Comparison of ENCODE assay signal across 8 cellular contexts in genomic region chr16:14285542-14286380, GRCh38.
A peak's percentile ranks its signal among the peaks of the same experiment; 100 is the strongest.
DNase-seq lines count a peak whose midpoint lies in the region; ATAC-seq lines count a peak whose summit lies in the region.

No MANE protein-coding gene starts in this region.

- ATAC-seq in GM18909 (IDR thresholded peaks at IDR 0.05; ENCODE audit: poor library complexity, unreplicated experiment) (peak; percentile 79), HG03175 (IDR thresholded peaks at IDR 0.05; ENCODE audit: unreplicated experiment) (peak; percentile 75)

- DNase-seq in AG08396 (ENCODE audit: low spot score) (peak; percentile 91), NCI-H345 (lab: John Stamatoyannopoulos, UW) (peak; percentile 94), islet precursor cell (peak; percentile 97)
- peak; percentile 86 to 95 (median 94) for DNase-seq in activated CD4-positive, CD25-positive, alpha-beta regulatory T cell (lab: John Stamatoyannopoulos, UW)
- DNase-seq in central memory CD4-positive, alpha-beta T cell: peak; percentile 93
- DNase-seq in stimulated activated CD4-positive, alpha-beta T cell treated with anti-CD3 and anti-CD28 coated beads, Interleukin-12 subunit alpha, Interleukin-12 subunit beta, amount 100 ng/mL, for 24 hours (ENCODE audit: low read depth in 2 of 2): peak; percentile 96

Comparison
In these comparisons a context has a peak if more than half of its experiments do, and no peak if none do; other contexts are left out.
1. Peak in every context shown above with its lines: DNase-seq and ATAC-seq.